In the genomic region with DNA sequence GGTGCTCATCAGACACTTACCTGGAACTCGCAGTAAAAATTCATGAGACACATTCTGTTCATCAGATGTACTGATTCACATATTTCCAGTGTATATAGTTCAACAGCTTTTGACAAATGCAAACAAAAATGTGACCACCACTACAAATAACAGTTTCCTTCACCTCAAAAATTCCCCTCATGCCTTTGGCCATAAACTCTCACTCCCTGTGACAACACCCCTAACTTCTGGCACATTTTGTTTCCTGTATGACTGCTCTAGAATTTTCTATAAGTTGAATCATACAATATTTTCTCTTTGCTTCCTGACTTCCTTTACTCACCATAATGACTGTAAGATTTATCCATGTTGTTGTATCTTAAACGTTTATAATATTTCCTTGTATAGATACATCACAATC, we compare ENCODE assay signal across 1 cellular context.
TF ChIP-seq lines count a peak whose summit lies in the region.

No MANE protein-coding gene starts in this region.

TF ChIP-seq in SK-N-SH treated with all-trans-retinoic acid at 6 μM for 48 hours, 23 proteins besides CTCF, POLR2A, EP300 and RAD21 (continued from another document):
- TF ChIP-seq, protein P1, sequence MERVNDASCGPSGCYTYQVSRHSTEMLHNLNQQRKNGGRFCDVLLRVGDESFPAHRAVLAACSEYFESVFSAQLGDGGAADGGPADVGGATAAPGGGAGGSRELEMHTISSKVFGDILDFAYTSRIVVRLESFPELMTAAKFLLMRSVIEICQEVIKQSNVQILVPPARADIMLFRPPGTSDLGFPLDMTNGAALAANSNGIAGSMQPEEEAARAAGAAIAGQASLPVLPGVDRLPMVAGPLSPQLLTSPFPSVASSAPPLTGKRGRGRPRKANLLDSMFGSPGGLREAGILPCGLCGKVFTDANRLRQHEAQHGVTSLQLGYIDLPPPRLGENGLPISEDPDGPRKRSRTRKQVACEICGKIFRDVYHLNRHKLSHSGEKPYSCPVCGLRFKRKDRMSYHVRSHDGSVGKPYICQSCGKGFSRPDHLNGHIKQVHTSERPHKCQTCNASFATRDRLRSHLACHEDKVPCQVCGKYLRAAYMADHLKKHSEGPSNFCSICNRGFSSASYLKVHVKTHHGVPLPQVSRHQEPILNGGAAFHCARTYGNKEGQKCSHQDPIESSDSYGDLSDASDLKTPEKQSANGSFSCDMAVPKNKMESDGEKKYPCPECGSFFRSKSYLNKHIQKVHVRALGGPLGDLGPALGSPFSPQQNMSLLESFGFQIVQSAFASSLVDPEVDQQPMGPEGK (CRISPR knock-in tag; IDR thresholded peaks at IDR 0.05; ENCODE audit: borderline replicate concordance): no peak
- TF ChIP-seq ZNF565 (CRISPR knock-in tag; conservative IDR thresholded peaks at IDR 0.05; ENCODE audit: low read depth): no peak
- TF ChIP-seq ZC3H10 (CRISPR knock-in tag; IDR thresholded peaks at IDR 0.05): no peak
- TF ChIP-seq ISL1 (CRISPR knock-in tag; IDR thresholded peaks at IDR 0.05): no peak
- no peak for TF ChIP-seq BACH2 (CRISPR knock-in tag; IDR thresholded peaks at IDR 0.05; ENCODE audit: borderline replicate concordance)
- TF ChIP-seq CSDC2 (CRISPR knock-in tag; IDR thresholded peaks at IDR 0.05): no peak
- no peak for TF ChIP-seq ARNTL (CRISPR knock-in tag; IDR thresholded peaks at IDR 0.05; ENCODE audit: borderline replicate concordance, low read depth)
- TF ChIP-seq ZFP30 (CRISPR knock-in tag; IDR thresholded peaks at IDR 0.05): no peak
- no peak for TF ChIP-seq TOX (CRISPR knock-in tag; IDR thresholded peaks at IDR 0.05; ENCODE audit: borderline replicate concordance)
- no peak for TF ChIP-seq PPARA (CRISPR knock-in tag; IDR thresholded peaks at IDR 0.05; ENCODE audit: borderline replicate concordance)
- TF ChIP-seq, protein P2, sequence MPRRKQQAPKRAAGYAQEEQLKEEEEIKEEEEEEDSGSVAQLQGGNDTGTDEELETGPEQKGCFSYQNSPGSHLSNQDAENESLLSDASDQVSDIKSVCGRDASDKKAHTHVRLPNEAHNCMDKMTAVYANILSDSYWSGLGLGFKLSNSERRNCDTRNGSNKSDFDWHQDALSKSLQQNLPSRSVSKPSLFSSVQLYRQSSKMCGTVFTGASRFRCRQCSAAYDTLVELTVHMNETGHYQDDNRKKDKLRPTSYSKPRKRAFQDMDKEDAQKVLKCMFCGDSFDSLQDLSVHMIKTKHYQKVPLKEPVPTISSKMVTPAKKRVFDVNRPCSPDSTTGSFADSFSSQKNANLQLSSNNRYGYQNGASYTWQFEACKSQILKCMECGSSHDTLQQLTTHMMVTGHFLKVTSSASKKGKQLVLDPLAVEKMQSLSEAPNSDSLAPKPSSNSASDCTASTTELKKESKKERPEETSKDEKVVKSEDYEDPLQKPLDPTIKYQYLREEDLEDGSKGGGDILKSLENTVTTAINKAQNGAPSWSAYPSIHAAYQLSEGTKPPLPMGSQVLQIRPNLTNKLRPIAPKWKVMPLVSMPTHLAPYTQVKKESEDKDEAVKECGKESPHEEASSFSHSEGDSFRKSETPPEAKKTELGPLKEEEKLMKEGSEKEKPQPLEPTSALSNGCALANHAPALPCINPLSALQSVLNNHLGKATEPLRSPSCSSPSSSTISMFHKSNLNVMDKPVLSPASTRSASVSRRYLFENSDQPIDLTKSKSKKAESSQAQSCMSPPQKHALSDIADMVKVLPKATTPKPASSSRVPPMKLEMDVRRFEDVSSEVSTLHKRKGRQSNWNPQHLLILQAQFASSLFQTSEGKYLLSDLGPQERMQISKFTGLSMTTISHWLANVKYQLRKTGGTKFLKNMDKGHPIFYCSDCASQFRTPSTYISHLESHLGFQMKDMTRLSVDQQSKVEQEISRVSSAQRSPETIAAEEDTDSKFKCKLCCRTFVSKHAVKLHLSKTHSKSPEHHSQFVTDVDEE (CRISPR knock-in tag; IDR thresholded peaks at IDR 0.05): no peak
- no peak for TF ChIP-seq OSR1 (CRISPR knock-in tag; IDR thresholded peaks at IDR 0.05)
- no peak for TF ChIP-seq ZNF8 (CRISPR knock-in tag; IDR thresholded peaks at IDR 0.05)
- no peak for TF ChIP-seq ZFP3 (CRISPR knock-in tag; IDR thresholded peaks at IDR 0.05)
TF ChIP-seq in SK-N-SH treated with all-trans-retinoic acid at 6 μM for 48 hours: peak in this region for 0.
